ENCODE assay signal across 8 cellular contexts in the genomic region with DNA sequence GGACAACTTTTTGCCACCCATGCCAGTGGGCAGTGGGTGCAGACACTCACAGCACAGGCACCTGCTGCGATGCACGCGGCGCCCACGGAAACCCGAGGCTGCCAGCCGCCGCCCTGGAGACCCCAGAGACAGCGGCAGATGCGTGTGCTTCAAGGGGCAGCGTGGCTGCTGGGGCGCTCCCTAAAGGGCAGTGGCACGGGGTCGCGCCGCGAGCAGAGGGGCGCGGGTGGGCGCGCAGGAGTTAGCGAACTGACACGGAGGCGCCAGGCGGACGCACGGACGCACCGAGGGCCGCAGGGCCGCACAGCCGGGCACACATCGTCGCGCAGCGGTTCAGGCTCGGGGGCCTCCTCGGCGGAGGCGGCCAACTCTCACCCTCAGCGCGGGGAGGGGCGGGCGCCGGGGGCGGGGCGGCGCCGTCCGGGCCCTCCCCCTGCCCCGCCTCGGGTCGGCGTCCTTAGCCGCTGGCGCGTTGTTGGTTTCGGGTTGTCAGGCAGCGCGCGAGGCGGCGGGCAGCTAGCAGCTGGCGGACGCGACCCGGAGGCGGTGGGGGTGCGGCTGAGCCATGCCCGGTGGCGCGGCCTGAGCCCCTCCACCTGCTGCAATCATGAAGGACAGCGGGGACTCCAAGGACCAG. TPM values are rescaled to one million over a fixed set of nuclear protein-coding genes. Genes with fewer than 3 reads are reported as not detected.
DNase-seq lines count a peak whose midpoint lies in the region; TF ChIP-seq lines count a peak whose summit lies in the region.

A gene with protein sequence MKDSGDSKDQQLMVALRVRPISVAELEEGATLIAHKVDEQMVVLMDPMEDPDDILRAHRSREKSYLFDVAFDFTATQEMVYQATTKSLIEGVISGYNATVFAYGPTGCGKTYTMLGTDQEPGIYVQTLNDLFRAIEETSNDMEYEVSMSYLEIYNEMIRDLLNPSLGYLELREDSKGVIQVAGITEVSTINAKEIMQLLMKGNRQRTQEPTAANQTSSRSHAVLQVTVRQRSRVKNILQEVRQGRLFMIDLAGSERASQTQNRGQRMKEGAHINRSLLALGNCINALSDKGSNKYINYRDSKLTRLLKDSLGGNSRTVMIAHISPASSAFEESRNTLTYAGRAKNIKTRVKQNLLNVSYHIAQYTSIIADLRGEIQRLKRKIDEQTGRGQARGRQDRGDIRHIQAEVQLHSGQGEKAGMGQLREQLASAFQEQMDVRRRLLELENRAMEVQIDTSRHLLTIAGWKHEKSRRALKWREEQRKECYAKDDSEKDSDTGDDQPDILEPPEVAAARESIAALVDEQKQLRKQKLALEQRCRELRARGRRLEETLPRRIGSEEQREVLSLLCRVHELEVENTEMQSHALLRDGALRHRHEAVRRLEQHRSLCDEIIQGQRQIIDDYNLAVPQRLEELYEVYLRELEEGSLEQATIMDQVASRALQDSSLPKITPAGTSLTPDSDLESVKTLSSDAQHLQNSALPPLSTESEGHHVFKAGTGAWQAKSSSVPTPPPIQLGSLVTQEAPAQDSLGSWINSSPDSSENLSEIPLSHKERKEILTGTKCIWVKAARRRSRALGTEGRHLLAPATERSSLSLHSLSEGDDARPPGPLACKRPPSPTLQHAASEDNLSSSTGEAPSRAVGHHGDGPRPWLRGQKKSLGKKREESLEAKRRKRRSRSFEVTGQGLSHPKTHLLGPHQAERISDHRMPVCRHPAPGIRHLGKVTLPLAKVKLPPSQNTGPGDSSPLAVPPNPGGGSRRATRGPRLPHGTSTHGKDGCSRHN (plus strand): TSS at position 484 of the 637 bp plus-strand sequence. CDS start 124 bp downstream, at position 608.

- H3K36me3 ChIP-seq in iPS-15b (ENCODE audit: control insufficient read depth, insufficient read depth, low read length) (no peaks in the 10 kb centered on the region), spleen (peaks cover 0 to 5% (median 0%) of the 10 kb centered on the region in 6 donors)

- H3K27ac ChIP-seq in spleen: peak within 1 kb of the TSS in 7 of 8 donors; percentile 39 to 75 (median 65)

- intact Hi-C loops in spleen (cut with DNase I; ENCODE audit: low total_unique reads): no loop called here

- H3K4me3 ChIP-seq in iPS-15b (ENCODE audit: low read depth, low read length): peak within 1 kb of the TSS; percentile 61
- H3K4me3 ChIP-seq in spleen: peak within 1 kb of the TSS; percentile 8 to 66 (median 46)

- peaks cover 24% of the 10 kb centered on the region for H3K27me3 ChIP-seq in iPS-15b (ENCODE audit: control insufficient read depth, insufficient read depth, low read length)
- H3K27me3 ChIP-seq in spleen (replicated peaks in 1 of 7): peaks cover 0 to 51% (median 11%) of the 10 kb centered on the region in 7 donors

- WGBS in spleen, 5 donors: 3 to 17% (median 5%) methylated on average over 31 to 73 of the region's 73 CpGs

- H3K4me1 ChIP-seq in iPS-15b (ENCODE audit: control insufficient read depth, insufficient read depth, low read length) (peaks cover 6% of the 10 kb centered on the region), spleen (peaks cover 17 to 57% (median 32%) of the 10 kb centered on the region in 6 donors)

- H3K9me3 ChIP-seq in iPS-15b (ENCODE audit: control insufficient read depth, insufficient read depth, low read length): no peaks in the 10 kb centered on the region
- no peaks in the 10 kb centered on the region for H3K9me3 ChIP-seq in spleen

- TF ChIP-seq POLR2A in spleen (IDR thresholded peaks at IDR 0.05): no peak

- H3K9ac ChIP-seq in iPS-15b (ENCODE audit: low read depth, low read length): no peak within 1 kb of the TSS

- peak; percentile 59 for DNase-seq in GM19240 (ENCODE audit: insufficient read length, low spot score)
- DNase-seq in NCI-H69 (lab: John Stamatoyannopoulos, UW): peak; percentile 90
- DNase-seq in activated naive CD4-positive, alpha-beta T cell treated with Interleukin-2 at 50 U/mL for 16 hours: peak; percentile 67
- peak; percentile 86 for DNase-seq in spleen
- DNase-seq in SKM-1 treated with dmso at 0.1 percent for 144 hours (lab: John Stamatoyannopoulos, UW; ENCODE audit: unreplicated experiment): no peak
- no peak for DNase-seq in mesenteric fat pad (ENCODE audit: low spot score)
- no peak for DNase-seq in mucosa of gallbladder (ENCODE audit: low spot score)

- no peak for TF ChIP-seq CTCF in spleen (IDR thresholded peaks at IDR 0.05 in 8 of 11, conservative IDR thresholded peaks at IDR 0.05 in 3 of 11)

RNA-seq across cellular contexts. Expression of the gene that starts here (rescaled TPM):
- total RNA-seq in spleen: 10 to 100 TPM; 15.9 to 48.2 (median 24.1) TPM
- 10 to 100 TPM in 2 of 3 donors, 1 to 10 TPM in 1; 5.7 to 22.8 (median 13.3) TPM for polyA plus RNA-seq in spleen
- 1.9 TPM for total RNA-seq in mesenteric fat pad
- 0.32 TPM for total RNA-seq in mucosa of gallbladder

Comparison
In these comparisons a context has a peak if more than half of its experiments do, and no peak if none do; other contexts are left out.
1. DNase-seq: peak in GM19240 (single experiment), NCI-H69 (single experiment), activated naive CD4-positive, alpha-beta T cell treated with Interleukin-2 at 50 U/mL for 16 hours (single experiment) and spleen (single experiment); none in SKM-1 treated with dmso at 0.1 percent for 144 hours (single experiment), mesenteric fat pad (single experiment) and mucosa of gallbladder (single experiment).